In genomic region chr7:115679976-115680375, GRCh38 we compare ENCODE assay signal across 8 cellular contexts.
DNase-seq lines count a peak whose midpoint lies in the region; ATAC-seq and TF ChIP-seq lines count a peak whose summit lies in the region.

No MANE protein-coding gene starts in this region.

- CTCF ChIA-PET in WTC11 (lab: Charles Lee), result interaction anchor here (0.6 to 2.4 kb wide), 20 partner anchors 9 to 1598 kb away, joined by 3 to 19 read pairs (median 4); no protein-coding TSS in a partner anchor

- no peaks in the 10 kb centered on the region for H3K9me3 Mint-ChIP-seq in WTC11

- H3K4me3 Mint-ChIP-seq in WTC11, result no peak overlapping the region

- H3K27ac Mint-ChIP-seq in WTC11, result no peak overlapping the region

- TF ChIP-seq CTCF in GM12872 (IDR thresholded peaks at IDR 0.05; ENCODE audit: insufficient read depth, low read depth, low read length) (peak; percentile 61), WTC11 (IDR thresholded peaks at IDR 0.05) (no peak)

- H3K36me3 Mint-ChIP-seq in WTC11, result no peaks in the 10 kb centered on the region

- H3K4me1 Mint-ChIP-seq in WTC11, result peaks cover 28% of the 10 kb centered on the region

- DNase-seq in LoVo (ENCODE audit: low spot score) (peak; percentile 41), WTC11 (ENCODE audit: low spot score) (peak; percentile 34), kidney tubule cell (ENCODE audit: low spot score) (peak; percentile 63), dedifferentiated amniotic fluid mesenchymal stem cell (ENCODE audit: extremely low spot score) (no peak), activated gamma-delta T cell treated with Interleukin-2 at 50 U/mL for 16 hours (no peak)
- no peak for DNase-seq in activated CD4-positive, alpha-beta T cell treated with anti-CD3 and anti-CD28 coated beads, Interleukin-2, amount 50 U/mL, for 1 hour

- no peaks in the 10 kb centered on the region for H3K27me3 Mint-ChIP-seq in WTC11 (ENCODE audit: low read depth)

- POLR2A ChIA-PET in WTC11 (lab: Charles Lee), result no interaction called here

- ATAC-seq in GM21717 (IDR thresholded peaks at IDR 0.05; ENCODE audit: unreplicated experiment), result peak; percentile 46
- peak; percentile 74 for ATAC-seq in WTC11

TF ChIP-seq in WTC11, 78 proteins besides CTCF, POLR2A, EP300 and RAD21:
- TF ChIP-seq ZNF317 (CRISPR knock-in tag; IDR thresholded peaks at IDR 0.05; ENCODE audit: borderline replicate concordance, low read depth) (no peak), ZNF219 (CRISPR knock-in tag; IDR thresholded peaks at IDR 0.05; ENCODE audit: borderline replicate concordance) (no peak), GTF2I (CRISPR knock-in tag; conservative IDR thresholded peaks at IDR 0.05) (no peak), ATF1 (CRISPR knock-in tag; IDR thresholded peaks at IDR 0.05) (no peak), USF1 (CRISPR knock-in tag; IDR thresholded peaks at IDR 0.05) (no peak), CREB1 (CRISPR knock-in tag; IDR thresholded peaks at IDR 0.05) (no peak), ZMAT4 (CRISPR knock-in tag; IDR thresholded peaks at IDR 0.05) (no peak), MLX (CRISPR knock-in tag; IDR thresholded peaks at IDR 0.05) (no peak), ZNF281 (CRISPR knock-in tag; IDR thresholded peaks at IDR 0.05) (no peak), SMAD3 (CRISPR knock-in tag; IDR thresholded peaks at IDR 0.05; ENCODE audit: borderline replicate concordance) (no peak), PRDM15 (CRISPR knock-in tag; IDR thresholded peaks at IDR 0.05) (no peak), TEAD1 (CRISPR knock-in tag; IDR thresholded peaks at IDR 0.05) (no peak), NFYB (CRISPR knock-in tag; conservative IDR thresholded peaks at IDR 0.05; ENCODE audit: low read depth) (no peak), CREM (CRISPR knock-in tag; IDR thresholded peaks at IDR 0.05) (no peak), FOXP4 (CRISPR knock-in tag; IDR thresholded peaks at IDR 0.05) (no peak), E2F4 (CRISPR knock-in tag; IDR thresholded peaks at IDR 0.05; ENCODE audit: borderline replicate concordance, low read depth) (no peak), OVOL2 (CRISPR knock-in tag; IDR thresholded peaks at IDR 0.05; ENCODE audit: borderline replicate concordance) (no peak)

Comparison
In these comparisons a context has a peak if more than half of its experiments do, and no peak if none do; other contexts are left out.
1. DNase-seq: peak in LoVo (single experiment), WTC11 (single experiment) and kidney tubule cell (single experiment); none in activated CD4-positive, alpha-beta T cell treated with anti-CD3 and anti-CD28 coated beads, Interleukin-2, amount 50 U/mL, for 1 hour (single experiment), dedifferentiated amniotic fluid mesenchymal stem cell (single experiment) and activated gamma-delta T cell treated with Interleukin-2 at 50 U/mL for 16 hours (single experiment).